Comparison of ENCODE assay signal across 23 cellular contexts in genomic region chr3:148866261-148866660, GRCh38. TPM values are rescaled to one million over a fixed set of nuclear protein-coding genes. Genes with fewer than 3 reads are reported as not detected.
DNase-seq lines count a peak whose midpoint lies in the region; ATAC-seq and TF ChIP-seq lines count a peak whose summit lies in the region.
"Had no signal": no experiment of that assay in that cellular context is flagged by ENCODE, and none has a peak within 500 bp of the region (broad histone marks: within the 10 kb centered on the region; RNA-seq: fewer than 3 reads in every experiment).

No MANE protein-coding gene starts in this region.

- intact Hi-C loops in natural killer cell (cut with micrococcal nuclease): no loop called here

- no peak for TF ChIP-seq CTCF in natural killer cell (IDR thresholded peaks at IDR 0.05)
- TF ChIP-seq CTCF in astrocyte of the cerebellum (IDR thresholded peaks at IDR 0.05; ENCODE audit: low read depth, low read length, missing control alignments): no peak

- peak overlapping the region; percentile 13 for H3K4me3 Mint-ChIP-seq in natural killer cell treated with Interleukin-12 subunit alpha and Interleukin-12 subunit beta and Interleukin-15 and Interleukin-18, amount 100 ng/mL, for 72 hours
- no peak overlapping the region for H3K4me3 Mint-ChIP-seq in natural killer cell
- H3K4me3 Mint-ChIP-seq: activated naive CD8-positive, alpha-beta T cell; memory B cell; nephron progenitor cell; T-helper 2 cell treated with Interferon-gamma antibody and Interleukin-4, amounts not matched to agents 5 μg/mL and 100 μg/mL, for 36 hours had no signal

- in situ Hi-C loops in astrocyte of the cerebellum (cut with HindIII; ENCODE audit: low sequenced_read_pairs): no loop called here

- H3K27me3 Mint-ChIP-seq in natural killer cell treated with Interleukin-12 subunit alpha and Interleukin-12 subunit beta and Interleukin-15 and Interleukin-18, amount 100 ng/mL, for 72 hours: peaks cover 18 to 25% of the 10 kb centered on the region in 2 donors
- H3K27me3 Mint-ChIP-seq in natural killer cell (ENCODE audit: low read depth in 2 of 2): peaks cover 7 to 20% of the 10 kb centered on the region in 2 donors

- no peaks in the 10 kb centered on the region for H3K9me3 Mint-ChIP-seq in natural killer cell treated with Interleukin-12 subunit alpha and Interleukin-12 subunit beta and Interleukin-15 and Interleukin-18, amount 100 ng/mL, for 72 hours
- no peaks in the 10 kb centered on the region for H3K9me3 Mint-ChIP-seq in natural killer cell
- H3K9me3 Mint-ChIP-seq: memory B cell; nephron progenitor cell; T-helper 2 cell treated with Interferon-gamma antibody and Interleukin-4, amounts not matched to agents 5 μg/mL and 100 μg/mL, for 36 hours had no signal

- no peaks in the 10 kb centered on the region for H3K36me3 Mint-ChIP-seq in natural killer cell treated with Interleukin-12 subunit alpha and Interleukin-12 subunit beta and Interleukin-15 and Interleukin-18, amount 100 ng/mL, for 72 hours
- H3K36me3 Mint-ChIP-seq in natural killer cell: no peaks in the 10 kb centered on the region
- H3K36me3 Mint-ChIP-seq: activated naive CD8-positive, alpha-beta T cell; memory B cell had no signal

- no peak for ATAC-seq in natural killer cell treated with Interleukin-12 subunit alpha and Interleukin-12 subunit beta and Interleukin-15 and Interleukin-18, amount 100 ng/mL, for 72 hours
- ATAC-seq in natural killer cell (no peak), HG03469 (IDR thresholded peaks at IDR 0.05; ENCODE audit: unreplicated experiment) (no peak), GM21825 (IDR thresholded peaks at IDR 0.05; ENCODE audit: unreplicated experiment) (no peak)

- H3K4me3 ChIP-seq in astrocyte of the cerebellum (ENCODE audit: low read depth, low read length): no peak overlapping the region
- H3K4me3 ChIP-seq: cardiac muscle cell, SJCRH30, testis had no signal

- DNase-seq in natural killer cell treated with Interleukin-12 subunit alpha and Interleukin-12 subunit beta and Interleukin-15 and Interleukin-18, amount 100 ng/mL, for 72 hours (ENCODE audit: low spot score): no peak
- no peak for DNase-seq in natural killer cell
- peak; percentile 54 for DNase-seq in astrocyte of the cerebellum (ENCODE audit: low read depth)
- peak; percentile 94 for DNase-seq in iris pigment epithelial cell (ENCODE audit: low read depth)
- no peak for DNase-seq in LoVo (ENCODE audit: low spot score)
- no peak for DNase-seq in medulla oblongata (ENCODE audit: extremely low spot score)
- DNase-seq: 8988T; activated CD4-positive, CD25-positive, alpha-beta regulatory T cell treated with anti-CD3 and anti-CD28 coated beads, Interleukin-2, amount 50 U/mL, for 72 hours; GOT3; NCI-H1930; NCI-H446 treated with DMSO at 0.1 percent for 48 hours; nephron progenitor cell; SJCRH30; testis had no signal

- no peak overlapping the region for H3K27ac Mint-ChIP-seq in natural killer cell treated with Interleukin-12 subunit alpha and Interleukin-12 subunit beta and Interleukin-15 and Interleukin-18, amount 100 ng/mL, for 72 hours
- H3K27ac Mint-ChIP-seq in natural killer cell: no peak overlapping the region
- H3K27ac Mint-ChIP-seq: activated naive CD8-positive, alpha-beta T cell; memory B cell; nephron progenitor cell; T-helper 2 cell treated with Interferon-gamma antibody and Interleukin-4, amounts not matched to agents 5 μg/mL and 100 μg/mL, for 36 hours had no signal

- H3K4me1 Mint-ChIP-seq in natural killer cell treated with Interleukin-12 subunit alpha and Interleukin-12 subunit beta and Interleukin-15 and Interleukin-18, amount 100 ng/mL, for 72 hours (ENCODE audit: low read depth in 2 of 2): no peaks in the 10 kb centered on the region
- H3K4me1 Mint-ChIP-seq in natural killer cell: no peaks in the 10 kb centered on the region
- H3K4me1 Mint-ChIP-seq: memory B cell, nephron progenitor cell had no signal

RNA-seq across cellular contexts. Expression of gene CPA3, which starts 1.2 kb away (rescaled TPM):
- 1 to 10 TPM in 1 of 2 donors, not detected in 1; 2.9 TPM for total RNA-seq in natural killer cell treated with Interleukin-12 subunit alpha and Interleukin-12 subunit beta and Interleukin-15 and Interleukin-18, amount 100 ng/mL, for 72 hours
- 10 to 100 TPM in 1 of 3 donors, 1 to 10 TPM in 1, not detected in 1; 1.1 to 59.7 TPM for total RNA-seq in natural killer cell
- total RNA-seq: activated CD8-positive, alpha-beta memory T cell treated with anti-CD3 and anti-CD28 coated beads for 36 hours; cardiac muscle cell; epithelial cell of proximal tubule; SJCRH30 had no signal

RNA-seq across cellular contexts. Expression of gene CPB1, which starts 38.6 kb away (rescaled TPM):
- not detected for total RNA-seq in natural killer cell treated with Interleukin-12 subunit alpha and Interleukin-12 subunit beta and Interleukin-15 and Interleukin-18, amount 100 ng/mL, for 72 hours
- not detected for total RNA-seq in natural killer cell
- total RNA-seq: activated CD8-positive, alpha-beta memory T cell treated with anti-CD3 and anti-CD28 coated beads for 36 hours; cardiac muscle cell; epithelial cell of proximal tubule; pulmonary artery endothelial cell; SJCRH30 had no signal

Comparison
In these comparisons a context has a peak if more than half of its experiments do, and no peak if none do; other contexts are left out.
1. DNase-seq: peak in astrocyte of the cerebellum (single experiment) and iris pigment epithelial cell (single experiment); none in natural killer cell treated with Interleukin-12 subunit alpha and Interleukin-12 subunit beta and Interleukin-15 and Interleukin-18, amount 100 ng/mL, for 72 hours (single experiment), natural killer cell (single experiment), LoVo (single experiment) and medulla oblongata (single experiment).